ENCODE assay signal across 15 cellular contexts in genomic region chr5:58072202-58072791, GRCh38.
DNase-seq lines count a peak whose midpoint lies in the region; ATAC-seq, FAIRE-seq and TF ChIP-seq lines count a peak whose summit lies in the region.
"Had no signal": no experiment of that assay in that cellular context is flagged by ENCODE, and none has a peak within 500 bp of the region (broad histone marks: within the 10 kb centered on the region; RNA-seq: fewer than 3 reads in every experiment).

No MANE protein-coding gene starts in this region.

- BruUV-seq in MCF 10A (replicated peaks; lab: Mats Ljungman, UMichigan) = no TSS peak

- TF ChIP-seq POLR2A in breast epithelium (IDR thresholded peaks at IDR 0.05) (no peak), upper lobe of left lung (IDR thresholded peaks at IDR 0.05) (no peak)

- H3K27me3 Mint-ChIP-seq in MCF 10A (ENCODE audit: insufficient read depth, unreplicated experiment) (no peaks in the 10 kb centered on the region), mesothelial cell of epicardium (ENCODE audit: low read depth) (no peaks in the 10 kb centered on the region)

- intact Hi-C loops in breast epithelium (cut with DNase I; ENCODE audit: low total_unique reads) = no loop called here
- intact Hi-C loops in MCF 10A (cut with micrococcal nuclease) = no loop called here

- WGBS in upper lobe of left lung, 2 donors = 64 to 65% methylated on average over 7 of the region's 7 CpGs

- no peak for DNase-seq in breast epithelium (ENCODE audit: low spot score in 2 of 2)
- DNase-seq in MCF 10A (ENCODE audit: unreplicated experiment) = no peak
- DNase-seq in bronchial epithelial cell (ENCODE audit: low read depth) = no peak
- DNase-seq in mesothelial cell of epicardium (ENCODE audit: low spot score in 2 of 2, unreplicated experiment in 2 of 2) = no peak
- no peak for DNase-seq in upper lobe of left lung
- DNase-seq in NCI-H187 treated with DMSO at 0.1 percent for 48 hours (lab: John Stamatoyannopoulos, UW) = no peak
- DNase-seq: activated T-cell treated with anti-CD3 and anti-CD28 coated beads for 4 hours, mucosa of descending colon, tibial artery had no signal

- TF ChIP-seq EP300 in upper lobe of left lung (IDR thresholded peaks at IDR 0.05) = no peak

- H3K27ac ChIP-seq in breast epithelium (peak overlapping the region; percentile 40 to 45), upper lobe of left lung (peak overlapping the region in 3 of 4 donors; percentile 3 to 7 (median 6))
- H3K27ac ChIP-seq: skin epidermis, tibial artery had no signal

- H3K4me3 Mint-ChIP-seq in MCF 10A (ENCODE audit: unreplicated experiment) (no peak overlapping the region), mesothelial cell of epicardium (no peak overlapping the region)

- ATAC-seq in upper lobe of left lung (ENCODE audit: low FRiP score in 2 of 2) (no peak), GM21423 (IDR thresholded peaks at IDR 0.05; ENCODE audit: unreplicated experiment) (no peak), GM19452 (IDR thresholded peaks at IDR 0.05; ENCODE audit: unreplicated experiment) (no peak)
- ATAC-seq: mucosa of descending colon had no signal

- H3K27ac Mint-ChIP-seq in MCF 10A (ENCODE audit: low read depth, unreplicated experiment) (no peak overlapping the region), mesothelial cell of epicardium (peak overlapping the region; percentile 88)

- H3K36me3 ChIP-seq in breast epithelium (no peaks in the 10 kb centered on the region), bronchial epithelial cell (ENCODE audit: control insufficient read depth, insufficient read depth, low read length) (no peaks in the 10 kb centered on the region), upper lobe of left lung (no peaks in the 10 kb centered on the region)
- H3K36me3 ChIP-seq: tibial artery, WERI-Rb-1 had no signal

- POLR2A ChIA-PET in MCF 10A (lab: Yijun Ruan, JAX) = interaction anchor here (1.2 kb wide), 1 partner anchor 18 kb away, joined by 4 read pairs; no protein-coding TSS in a partner anchor

- H3K4me1 Mint-ChIP-seq in MCF 10A (ENCODE audit: insufficient read depth, unreplicated experiment) = no peaks in the 10 kb centered on the region
- H3K4me1 Mint-ChIP-seq in mesothelial cell of epicardium = peaks cover 62% of the 10 kb centered on the region

- peak; percentile 28 for FAIRE-seq in bronchial epithelial cell (lab: Jason Lieb, UNC)
- FAIRE-seq: D721Med, endometrium had no signal

- CTCF ChIA-PET in MCF 10A (lab: Yijun Ruan, JAX) = interaction anchor here (0.6 to 2.1 kb wide), 3 partner anchors 10 to 388 kb away, joined by 3 to 8 read pairs (median 4); no protein-coding TSS in a partner anchor

- H3K9me3 ChIP-seq in breast epithelium (peaks cover 0 to 5% of the 10 kb centered on the region in 2 donors), upper lobe of left lung (peaks cover 0 to 6% (median 0%) of the 10 kb centered on the region in 4 donors)
- H3K9me3 ChIP-seq: mucosa of descending colon, tibial artery had no signal

- H3K4me3 ChIP-seq in breast epithelium (peak overlapping the region in 2 of 3 donors; percentile 3 to 7), bronchial epithelial cell (ENCODE audit: low read depth, low read length) (no peak overlapping the region), upper lobe of left lung (no peak overlapping the region)
- H3K4me3 ChIP-seq: mucosa of descending colon, skin epidermis, tibial artery had no signal

- H3K4me1 ChIP-seq in breast epithelium (no peaks in the 10 kb centered on the region), upper lobe of left lung (peaks cover 0 to 8% (median 5%) of the 10 kb centered on the region in 4 donors)

- H3K36me3 Mint-ChIP-seq in MCF 10A (ENCODE audit: insufficient read depth, unreplicated experiment) (peaks cover 5% of the 10 kb centered on the region), mesothelial cell of epicardium (no peaks in the 10 kb centered on the region)

- TF ChIP-seq CTCF in breast epithelium (IDR thresholded peaks at IDR 0.05) (no peak), MCF 10A (IDR thresholded peaks at IDR 0.05; ENCODE audit: unreplicated experiment) (no peak), bronchial epithelial cell (IDR thresholded peaks at IDR 0.05; ENCODE audit: insufficient read depth, low read length, severe bottlenecking) (no peak), mesothelial cell of epicardium (IDR thresholded peaks at IDR 0.05; ENCODE audit: unreplicated experiment) (no peak), upper lobe of left lung (IDR thresholded peaks at IDR 0.05) (no peak)

- no peaks in the 10 kb centered on the region for H3K27me3 ChIP-seq in breast epithelium
- no peaks in the 10 kb centered on the region for H3K27me3 ChIP-seq in bronchial epithelial cell (ENCODE audit: control insufficient read depth, insufficient read depth, low read length)
- no peaks in the 10 kb centered on the region for H3K27me3 ChIP-seq in upper lobe of left lung
- H3K27me3 ChIP-seq: tibial artery had no signal

- H3K9me3 Mint-ChIP-seq in MCF 10A (ENCODE audit: unreplicated experiment) (no peaks in the 10 kb centered on the region), mesothelial cell of epicardium (peaks cover 3% of the 10 kb centered on the region)

Comparison
In these comparisons a context has a peak if more than half of its experiments do, and no peak if none do; other contexts are left out.
1. H3K4me3 ChIP-seq: peak in breast epithelium (2 of 3); none in bronchial epithelial cell (single experiment) and upper lobe of left lung (0 of 4).